28 cellular contexts compared by ENCODE assay signal in the genomic region with DNA sequence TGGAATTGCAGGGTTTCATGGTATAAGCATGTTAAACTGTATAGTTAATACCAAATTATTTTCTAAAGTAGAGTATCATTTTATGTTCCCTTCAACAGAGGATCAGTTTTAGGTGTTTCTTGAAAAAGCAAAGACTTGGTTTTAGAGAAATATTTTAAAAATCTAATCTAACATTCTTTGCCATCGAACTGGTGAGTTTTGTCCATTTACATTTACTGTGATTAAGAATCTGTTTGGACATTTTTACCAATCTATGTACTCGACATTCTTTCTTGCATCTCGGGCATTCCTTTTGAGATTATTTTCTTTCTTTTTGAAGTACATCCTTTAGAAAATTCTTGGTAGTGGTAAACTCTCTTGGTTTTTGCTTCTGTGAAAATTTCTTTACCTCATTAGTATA.
"Had no signal": no experiment of that assay in that cellular context is flagged by ENCODE, and none has a peak within 500 bp of the region (broad histone marks: within the 10 kb centered on the region; RNA-seq: fewer than 3 reads in every experiment).

No MANE protein-coding gene starts in this region.

- H3K4me1 Mint-ChIP-seq: immature natural killer cell had no signal

- H3K27me3 Mint-ChIP-seq: naive thymus-derived CD8-positive, alpha-beta T cell; stimulated activated naive CD8-positive, alpha-beta T cell treated with anti-CD3 and anti-CD28 coated beads, Interleukin-15, Interleukin-2, amounts not matched to agents 100 ng/mL and 50 ng/mL, for 24 hours had no signal

- H3K27ac Mint-ChIP-seq: naive thymus-derived CD8-positive, alpha-beta T cell had no signal

- DNase-seq: hypothalamus; immature natural killer cell; kidney; left colon; left lung; lower lobe of right lung; mammary epithelial cell; mesenchymal stem cell; naive thymus-derived CD8-positive, alpha-beta T cell; nucleus accumbens; pancreas; posterior cingulate gyrus; retina; right cardiac atrium; spleen; stimulated activated CD4-positive, alpha-beta T cell treated with anti-CD3 and anti-CD28 coated beads, Interleukin-4, amount 100 ng/mL, for 24 hours; stimulated activated naive CD4-positive, alpha-beta T cell; tibial artery; upper lobe of right lung had no signal

- H3K9me3 Mint-ChIP-seq: immature natural killer cell; naive thymus-derived CD8-positive, alpha-beta T cell; stimulated activated effector memory CD8-positive, alpha-beta T cell treated with anti-CD3 and anti-CD28 coated beads, Interleukin-12 subunit alpha, Interleukin-12 subunit beta, amount 100 ng/mL, for 72 hours; stimulated activated naive CD8-positive, alpha-beta T cell treated with anti-CD3 and anti-CD28 coated beads, Interleukin-15, Interleukin-2, amounts not matched to agents 100 ng/mL and 50 ng/mL, for 24 hours had no signal

- H3K36me3 ChIP-seq: left lung, lower lobe of right lung, pancreas, prostate gland, spleen, suprapubic skin, tibial artery, upper lobe of right lung had no signal

- H3K9me3 ChIP-seq: left lung, lower lobe of right lung, pancreas, prostate gland, suprapubic skin, thoracic aorta, tibial artery, upper lobe of right lung had no signal

- H3K27ac ChIP-seq: left lung, lower lobe of right lung, pancreas, prostate gland, skin epidermis, spleen, suprapubic skin, thoracic aorta, tibial artery, upper lobe of right lung had no signal

- ATAC-seq: left colon; left lung; lower lobe of right lung; naive thymus-derived CD8-positive, alpha-beta T cell; pancreas; right cardiac atrium; sciatic nerve; stimulated activated effector memory CD8-positive, alpha-beta T cell treated with anti-CD3 and anti-CD28 coated beads, Interleukin-12 subunit alpha, Interleukin-12 subunit beta, amount 100 ng/mL, for 72 hours; upper lobe of right lung had no signal

- H3K4me3 Mint-ChIP-seq: immature natural killer cell; naive thymus-derived CD8-positive, alpha-beta T cell; nephron; neural crest cell; stimulated activated effector memory CD8-positive, alpha-beta T cell treated with anti-CD3 and anti-CD28 coated beads, Interleukin-12 subunit alpha, Interleukin-12 subunit beta, amount 100 ng/mL, for 72 hours; stimulated activated naive CD8-positive, alpha-beta T cell treated with anti-CD3 and anti-CD28 coated beads, Interleukin-15, Interleukin-2, amounts not matched to agents 100 ng/mL and 50 ng/mL, for 24 hours had no signal
